ENCODE assay signal across 8 cellular contexts in genomic region chr1:18922319-18922726, GRCh38. TPM values are rescaled to one million over a fixed set of nuclear protein-coding genes. Genes with fewer than 3 reads are reported as not detected.
DNase-seq lines count a peak whose midpoint lies in the region; ATAC-seq and TF ChIP-seq lines count a peak whose summit lies in the region.

No MANE protein-coding gene starts in this region.

- H3K27ac Mint-ChIP-seq in activated T-helper 1 cell treated with anti-CD3 and anti-CD28 coated beads, Interleukin-12 subunit alpha, Interleukin-12 subunit beta, Interleukin-2, Interleukin-4 antibody, amounts not matched to agents 30 ng/mL and 10 ng/mL and 1 ng/mL, durations not matched to agents 14 hours and 24 hours and 36 hours = no peak overlapping the region

- peaks cover 1% of the 10 kb centered on the region for H3K27me3 Mint-ChIP-seq in activated T-helper 1 cell treated with anti-CD3 and anti-CD28 coated beads, Interleukin-12 subunit alpha, Interleukin-12 subunit beta, Interleukin-2, Interleukin-4 antibody, amounts not matched to agents 30 ng/mL and 10 ng/mL and 1 ng/mL, durations not matched to agents 14 hours and 24 hours and 36 hours (ENCODE audit: insufficient read depth)

- intact Hi-C loops in ovary (cut with DNase I) = loop anchor here in 1 of 4 donors (5.0 kb wide), 1 partner anchor 35 kb away; the partner anchor contains the start of gene IFFO2
- intact Hi-C loops in activated T-helper 1 cell treated with anti-CD3 and anti-CD28 coated beads, Interleukin-12 subunit alpha, Interleukin-12 subunit beta, Interleukin-2, Interleukin-4 antibody, amounts not matched to agents 30 ng/mL and 10 ng/mL and 1 ng/mL, durations not matched to agents 14 hours and 24 hours and 36 hours (cut with micrococcal nuclease) = no loop called here

- 0 to 10% (median 1%) methylated on average over 8 of the region's 8 CpGs for WGBS in ovary, 3 donors

- TF ChIP-seq POLR2A in ovary (IDR thresholded peaks at IDR 0.05) = peak; percentile 29

- H3K4me3 ChIP-seq in SK-N-MC (no peak overlapping the region), ovary (no peak overlapping the region)

- peaks cover 6% of the 10 kb centered on the region for H3K36me3 Mint-ChIP-seq in activated T-helper 1 cell treated with anti-CD3 and anti-CD28 coated beads, Interleukin-12 subunit alpha, Interleukin-12 subunit beta, Interleukin-2, Interleukin-4 antibody, amounts not matched to agents 30 ng/mL and 10 ng/mL and 1 ng/mL, durations not matched to agents 14 hours and 24 hours and 36 hours (ENCODE audit: low read depth)

- H3K9ac ChIP-seq in SK-N-MC (ENCODE audit: insufficient read length) = no peak overlapping the region

- H3K36me3 ChIP-seq in SK-N-MC (ENCODE audit: insufficient read depth, low read length) (no peaks in the 10 kb centered on the region; the same call in 1 of the 2 replicates), ovary (no peaks in the 10 kb centered on the region)

- H3K27ac ChIP-seq in SK-N-MC (peak overlapping the region; percentile 46), ovary (peak overlapping the region; percentile 74 to 91)

- no peak for ATAC-seq in GM19023 (IDR thresholded peaks at IDR 0.05; ENCODE audit: unreplicated experiment)

- TF ChIP-seq CTCF in ovary (IDR thresholded peaks at IDR 0.05) = peak in 2 of 3 donors; percentile 53 to 61

- H3K27me3 ChIP-seq in ovary = no peaks in the 10 kb centered on the region

- no peak for TF ChIP-seq EP300 in ovary (IDR thresholded peaks at IDR 0.05)

- peak; percentile 37 for DNase-seq in DMS153 treated with DMSO at 0.1 percent for 48 hours (lab: John Stamatoyannopoulos, UW; ENCODE audit: unreplicated experiment)
- no peak for DNase-seq in SK-N-MC (ENCODE audit: low read depth, low spot score)
- DNase-seq in fibroblast of the conjunctiva (ENCODE audit: low read depth) = peak; percentile 62
- peak; percentile 86 to 94 (median 90) for DNase-seq in ovary
- DNase-seq in activated T-helper 1 cell treated with anti-CD3 and anti-CD28 coated beads, Interleukin-12 subunit alpha, Interleukin-12 subunit beta, Interleukin-2, Interleukin-4 antibody, amounts not matched to agents 30 ng/mL and 10 ng/mL and 1 ng/mL, durations not matched to agents 14 hours and 24 hours and 36 hours (ENCODE audit: low spot score) = no peak
- no peak for DNase-seq in activated naive CD4-positive, alpha-beta T cell treated with Interleukin-2 at 50 U/mL for 16 hours
- DNase-seq in activated naive CD4-positive, alpha-beta T cell (lab: John Stamatoyannopoulos, UW) = no peak

- peaks cover 43% of the 10 kb centered on the region for H3K4me1 Mint-ChIP-seq in activated T-helper 1 cell treated with anti-CD3 and anti-CD28 coated beads, Interleukin-12 subunit alpha, Interleukin-12 subunit beta, Interleukin-2, Interleukin-4 antibody, amounts not matched to agents 30 ng/mL and 10 ng/mL and 1 ng/mL, durations not matched to agents 14 hours and 24 hours and 36 hours (ENCODE audit: low read depth)

- peaks cover 20% of the 10 kb centered on the region for H3K4me1 ChIP-seq in ovary (ENCODE audit: insufficient read depth)

- no peaks in the 10 kb centered on the region for H3K9me3 Mint-ChIP-seq in activated T-helper 1 cell treated with anti-CD3 and anti-CD28 coated beads, Interleukin-12 subunit alpha, Interleukin-12 subunit beta, Interleukin-2, Interleukin-4 antibody, amounts not matched to agents 30 ng/mL and 10 ng/mL and 1 ng/mL, durations not matched to agents 14 hours and 24 hours and 36 hours

- H3K9me3 ChIP-seq in SK-N-MC (ENCODE audit: low read depth, low read length) (no peaks in the 10 kb centered on the region), ovary (no peaks in the 10 kb centered on the region)

- H3K4me3 Mint-ChIP-seq in activated T-helper 1 cell treated with anti-CD3 and anti-CD28 coated beads, Interleukin-12 subunit alpha, Interleukin-12 subunit beta, Interleukin-2, Interleukin-4 antibody, amounts not matched to agents 30 ng/mL and 10 ng/mL and 1 ng/mL, durations not matched to agents 14 hours and 24 hours and 36 hours = no peak overlapping the region

RNA-seq across cellular contexts. Expression of gene ALDH4A1, which starts 20.0 kb away (rescaled TPM):
- 10 to 100 TPM in 1 of 7 donors, 1 to 10 TPM in 6; 4.4 to 13.9 (median 8.0) TPM for total RNA-seq in ovary
- 1 to 10 TPM; 2.8 to 9.7 TPM for polyA plus RNA-seq in ovary
- 3.9 and 4.4 TPM in 2 replicates for total RNA-seq in activated T-helper 1 cell treated with anti-CD3 and anti-CD28 coated beads, Interleukin-12 subunit alpha, Interleukin-12 subunit beta, Interleukin-2, Interleukin-4 antibody, amounts not matched to agents 30 ng/mL and 10 ng/mL and 1 ng/mL, durations not matched to agents 14 hours and 24 hours and 36 hours

RNA-seq across cellular contexts. Expression of gene IFFO2, which starts 34.2 kb away (rescaled TPM):
- 10 to 100 TPM in 1 of 7 donors, 1 to 10 TPM in 6; 3.6 to 11.2 (median 6.2) TPM for total RNA-seq in ovary
- polyA plus RNA-seq in ovary = 1 to 10 TPM; 3.4 to 6.3 TPM
- 31.8 and 32.6 TPM in 2 replicates for total RNA-seq in activated T-helper 1 cell treated with anti-CD3 and anti-CD28 coated beads, Interleukin-12 subunit alpha, Interleukin-12 subunit beta, Interleukin-2, Interleukin-4 antibody, amounts not matched to agents 30 ng/mL and 10 ng/mL and 1 ng/mL, durations not matched to agents 14 hours and 24 hours and 36 hours

Comparison
In these comparisons a context has a peak if more than half of its experiments do, and no peak if none do; other contexts are left out.
1. DNase-seq: peak in DMS153 treated with DMSO at 0.1 percent for 48 hours (single experiment), fibroblast of the conjunctiva (single experiment) and ovary (5 of 5); none in SK-N-MC (single experiment), activated T-helper 1 cell treated with anti-CD3 and anti-CD28 coated beads, Interleukin-12 subunit alpha, Interleukin-12 subunit beta, Interleukin-2, Interleukin-4 antibody, amounts not matched to agents 30 ng/mL and 10 ng/mL and 1 ng/mL, durations not matched to agents 14 hours and 24 hours and 36 hours (single experiment), activated naive CD4-positive, alpha-beta T cell treated with Interleukin-2 at 50 U/mL for 16 hours (single experiment) and activated naive CD4-positive, alpha-beta T cell (0 of 4).